ENCODE assay signal across 6 cellular contexts in genomic region chr13:90492872-90493271, GRCh38.
"Had no signal": no experiment of that assay in that cellular context is flagged by ENCODE, and none has a peak within 500 bp of the region (broad histone marks: within the 10 kb centered on the region; RNA-seq: fewer than 3 reads in every experiment).

No MANE protein-coding gene starts in this region.

- FAIRE-seq: HepG2, HTR-8/SVneo had no signal

- H3K36me3 Mint-ChIP-seq: IgD-negative memory B cell had no signal

- H3K27ac Mint-ChIP-seq: IgD-negative memory B cell had no signal

- H3K27ac ChIP-seq: HL-60 had no signal

- H3K4me3 Mint-ChIP-seq: IgD-negative memory B cell had no signal

- ATAC-seq: HepG2 had no signal

- H3K4me1 Mint-ChIP-seq: IgD-negative memory B cell had no signal

- DNase-seq: IMR-90, KBM-7 had no signal

- H3K27me3 Mint-ChIP-seq: IgD-negative memory B cell had no signal
